8 cellular contexts compared by ENCODE assay signal in the genomic region with DNA sequence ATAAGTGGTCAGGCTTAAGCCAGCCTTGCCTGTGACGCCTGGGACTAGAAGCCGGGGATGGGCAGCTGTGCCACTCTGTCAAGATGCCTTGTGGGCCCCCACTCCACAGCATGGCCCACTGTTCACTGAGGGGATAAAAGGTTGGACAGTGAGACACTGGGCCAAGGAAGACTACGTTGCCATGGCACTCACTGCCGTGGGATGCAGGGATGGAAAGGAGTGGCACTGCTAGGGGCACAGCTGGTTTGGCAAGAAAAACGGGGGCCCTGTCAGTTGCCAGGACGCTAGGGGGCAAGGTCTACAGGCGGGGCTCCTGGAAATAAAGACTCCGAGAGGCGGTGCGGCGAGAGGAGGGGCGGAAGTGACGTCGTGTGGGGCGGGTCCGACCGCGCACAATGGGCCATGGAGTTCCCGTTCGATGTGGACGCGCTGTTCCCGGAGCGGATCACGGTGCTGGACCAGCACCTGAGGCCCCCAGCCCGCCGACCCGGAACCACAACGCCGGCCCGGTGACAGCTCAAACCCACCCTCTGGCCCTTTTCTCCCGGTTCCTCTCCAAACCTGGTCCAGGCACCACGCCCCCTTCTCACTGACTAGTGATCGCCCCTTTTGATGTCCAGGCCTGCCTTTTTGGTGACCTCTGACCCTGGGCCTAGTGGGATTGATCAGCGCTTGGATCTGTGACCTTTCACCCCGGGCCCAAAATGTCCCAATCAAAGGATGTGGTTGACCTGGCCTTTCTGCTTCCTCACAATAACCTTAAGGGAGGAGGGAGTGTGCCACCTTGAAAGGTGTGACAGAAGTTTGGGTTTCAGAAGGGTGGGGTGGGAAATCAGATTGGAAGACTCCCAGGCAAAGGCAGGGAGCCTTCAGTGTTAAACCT.
DNase-seq lines count a peak whose midpoint lies in the region; ATAC-seq lines count a peak whose summit lies in the region.

Gene ATAT1, plus strand, starts transcription at position 391 of the 883 bp plus-strand sequence.

- DNase-seq in NCI-H2081 (lab: John Stamatoyannopoulos, UW) (peak; percentile 61 to 81), NCI-H2081 treated with DMSO at 0.1 percent for 48 hours (lab: John Stamatoyannopoulos, UW) (no peak), NCI-H510A treated with DMSO at 0.1 percent for 48 hours (lab: John Stamatoyannopoulos, UW) (peak; percentile 78), left kidney (ENCODE audit: low read depth, low spot score) (peak; percentile 94)
- DNase-seq in activated CD4-positive, alpha-beta T cell treated with anti-CD3 and anti-CD28 coated beads for 48 hours, result peak; percentile 88
- peak; percentile 83 for DNase-seq in stimulated activated CD4-positive, alpha-beta T cell treated with anti-CD3 and anti-CD28 coated beads, Interleukin-1b, Interleukin-23, amount 100 ng/mL, for 48 hours

- H3K27ac ChIP-seq in cingulate gyrus (ENCODE audit: low read depth, low read length), result peak within 1 kb of the TSS; percentile 96

- ATAC-seq in HG03097 (IDR thresholded peaks at IDR 0.05; ENCODE audit: low FRiP score, unreplicated experiment), result peak; percentile 72
